Comparison of ENCODE assay signal across 14 cellular contexts in the genomic region with DNA sequence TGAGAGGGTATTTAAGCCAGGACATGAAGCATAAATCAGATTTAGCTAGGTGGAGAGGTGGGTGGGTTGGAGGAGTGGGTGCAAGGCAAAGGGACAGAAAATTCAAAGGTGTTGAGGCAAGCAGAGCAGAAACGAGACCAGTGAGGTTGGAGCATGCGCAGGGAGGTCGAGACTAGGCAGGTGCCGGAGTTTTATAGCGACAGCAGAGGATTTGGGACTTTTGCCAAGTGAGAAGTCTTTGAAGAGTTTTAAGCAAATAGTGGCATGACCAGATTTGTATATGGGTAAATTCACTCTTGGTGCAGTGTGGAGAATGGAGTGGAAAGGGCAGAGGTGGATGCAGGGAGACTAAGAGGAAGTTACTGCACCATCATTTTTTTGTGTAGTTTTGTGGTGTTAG.
DNase-seq lines count a peak whose midpoint lies in the region; ATAC-seq and TF ChIP-seq lines count a peak whose summit lies in the region.
"Had no signal": no experiment of that assay in that cellular context is flagged by ENCODE, and none has a peak within 500 bp of the region (broad histone marks: within the 10 kb centered on the region; RNA-seq: fewer than 3 reads in every experiment).

No MANE protein-coding gene starts in this region.

- peak overlapping the region; percentile 21; the same call in 1 of the 2 replicates for H3K4me3 ChIP-seq in Karpas-422 (ENCODE audit: low read length)
- H3K4me3 ChIP-seq: SK-N-MC, thoracic aorta had no signal

- DNase-seq in activated CD4-positive, alpha-beta T cell treated with anti-CD3 and anti-CD28 coated beads, Interleukin-2, amount 10 ng/mL, durations not matched to agents 24 days and 14 days = no peak
- no peak for DNase-seq in activated CD4-positive, alpha-beta T cell treated with anti-CD3 and anti-CD28 coated beads, Interleukin-2, amount 50 U/mL, for 48 hours
- DNase-seq in Karpas-422 = peak; percentile 93
- DNase-seq in chondrocyte (ENCODE audit: low spot score) = no peak
- no peak for DNase-seq in stimulated activated naive B cell treated with anti-CD40 and anti-IgM and Interleukin-4, amounts not matched to agents 10 μg/mL and 1 μg/mL and 100 μg/mL, for 72 hours
- DNase-seq in T-helper 1 cell = no peak
- no peak for DNase-seq in immature natural killer cell
- DNase-seq in activated effector memory CD4-positive, alpha-beta T cell treated with Interleukin-2 at 50 U/mL for 16 hours = no peak
- DNase-seq: amniotic stem cell, head of caudate nucleus, WERI-Rb-1 had no signal

- peak overlapping the region; percentile 17 for H3K27ac Mint-ChIP-seq in activated CD4-positive, alpha-beta T cell treated with anti-CD3 and anti-CD28 coated beads, Interleukin-2, amount 10 ng/mL, durations not matched to agents 24 days and 14 days
- peak overlapping the region; percentile 10 for H3K27ac Mint-ChIP-seq in chondrocyte (ENCODE audit: unreplicated experiment)
- H3K27ac Mint-ChIP-seq in stimulated activated naive B cell treated with anti-CD40 and anti-IgM and Interleukin-4, amounts not matched to agents 10 μg/mL and 1 μg/mL and 100 μg/mL, for 72 hours = peak overlapping the region; percentile 84
- no peak overlapping the region for H3K27ac Mint-ChIP-seq in immature natural killer cell

- peak overlapping the region; percentile 83 for H3K27ac ChIP-seq in Karpas-422 (ENCODE audit: low read length)
- H3K27ac ChIP-seq: parathyroid adenoma, SK-N-MC, thoracic aorta, WERI-Rb-1 had no signal

- H3K4me3 Mint-ChIP-seq in activated CD4-positive, alpha-beta T cell treated with anti-CD3 and anti-CD28 coated beads, Interleukin-2, amount 10 ng/mL, durations not matched to agents 24 days and 14 days = no peak overlapping the region
- H3K4me3 Mint-ChIP-seq in chondrocyte (ENCODE audit: unreplicated experiment) (no peak overlapping the region), immature natural killer cell (no peak overlapping the region)
- H3K4me3 Mint-ChIP-seq in stimulated activated naive B cell treated with anti-CD40 and anti-IgM and Interleukin-4, amounts not matched to agents 10 μg/mL and 1 μg/mL and 100 μg/mL, for 72 hours = no peak overlapping the region

- ATAC-seq in stimulated activated naive B cell treated with anti-CD40 and anti-IgM and Interleukin-4, amounts not matched to agents 10 μg/mL and 1 μg/mL and 100 μg/mL, for 72 hours (replicated peaks) = no peak

- peaks cover 88% of the 10 kb centered on the region for H3K4me1 ChIP-seq in Karpas-422 (ENCODE audit: low read length)
- H3K4me1 ChIP-seq: parathyroid adenoma had no signal

- no peaks in the 10 kb centered on the region for H3K9me3 ChIP-seq in Karpas-422 (ENCODE audit: low read length)
- H3K9me3 ChIP-seq: thoracic aorta had no signal

- H3K36me3 ChIP-seq in Karpas-422 (ENCODE audit: insufficient read depth, low read length) = no peaks in the 10 kb centered on the region; the same call in 1 of the 2 replicates
- H3K36me3 ChIP-seq: WERI-Rb-1 had no signal

- peak overlapping the region; percentile 43 for H3K9ac ChIP-seq in Karpas-422 (ENCODE audit: low read length)
- H3K9ac ChIP-seq: parathyroid adenoma had no signal

- H3K27me3 Mint-ChIP-seq in activated CD4-positive, alpha-beta T cell treated with anti-CD3 and anti-CD28 coated beads, Interleukin-2, amount 10 ng/mL, durations not matched to agents 24 days and 14 days = no peaks in the 10 kb centered on the region
- no peaks in the 10 kb centered on the region for H3K27me3 Mint-ChIP-seq in chondrocyte (ENCODE audit: low read depth)
- H3K27me3 Mint-ChIP-seq in stimulated activated naive B cell treated with anti-CD40 and anti-IgM and Interleukin-4, amounts not matched to agents 10 μg/mL and 1 μg/mL and 100 μg/mL, for 72 hours = no peaks in the 10 kb centered on the region
- peaks cover 0 to 7% (median 2%) of the 10 kb centered on the region in 3 donors for H3K27me3 Mint-ChIP-seq in immature natural killer cell (ENCODE audit: low read depth in 3 of 3)

- intact Hi-C loops in activated CD4-positive, alpha-beta T cell treated with anti-CD3 and anti-CD28 coated beads, Interleukin-2, amount 10 ng/mL, durations not matched to agents 24 days and 14 days (cut with micrococcal nuclease) = no loop called here

- peaks cover 14% of the 10 kb centered on the region for H3K36me3 Mint-ChIP-seq in activated CD4-positive, alpha-beta T cell treated with anti-CD3 and anti-CD28 coated beads, Interleukin-2, amount 10 ng/mL, durations not matched to agents 24 days and 14 days (ENCODE audit: low read depth)
- H3K36me3 Mint-ChIP-seq in chondrocyte (ENCODE audit: low read depth) (peaks cover 2% of the 10 kb centered on the region), immature natural killer cell (peaks cover 0 to 11% (median 7%) of the 10 kb centered on the region in 3 donors)
- H3K36me3 Mint-ChIP-seq in stimulated activated naive B cell treated with anti-CD40 and anti-IgM and Interleukin-4, amounts not matched to agents 10 μg/mL and 1 μg/mL and 100 μg/mL, for 72 hours = peaks cover 13 to 34% of the 10 kb centered on the region in 2 donors

- 0 out of 2 replicates have a peak, but pooled peaks cover 2% of the 10 kb centered on the region for H3K79me2 ChIP-seq in Karpas-422 (ENCODE audit: low read length)
- H3K79me2 ChIP-seq: parathyroid adenoma had no signal

- H3K4me1 Mint-ChIP-seq in activated CD4-positive, alpha-beta T cell treated with anti-CD3 and anti-CD28 coated beads, Interleukin-2, amount 10 ng/mL, durations not matched to agents 24 days and 14 days = peaks cover 34% of the 10 kb centered on the region
- H3K4me1 Mint-ChIP-seq in chondrocyte (ENCODE audit: low read depth) (peaks cover 14% of the 10 kb centered on the region), immature natural killer cell (peaks cover 41 to 68% of the 10 kb centered on the region in 2 donors)
- H3K4me1 Mint-ChIP-seq in stimulated activated naive B cell treated with anti-CD40 and anti-IgM and Interleukin-4, amounts not matched to agents 10 μg/mL and 1 μg/mL and 100 μg/mL, for 72 hours = peaks cover 42 to 70% of the 10 kb centered on the region in 2 donors

- peak overlapping the region; percentile 58 for H3K4me2 ChIP-seq in Karpas-422 (ENCODE audit: low read depth, low read length, poor library complexity, severe bottlenecking)

- H3K9me3 Mint-ChIP-seq in activated CD4-positive, alpha-beta T cell treated with anti-CD3 and anti-CD28 coated beads, Interleukin-2, amount 10 ng/mL, durations not matched to agents 24 days and 14 days = no peaks in the 10 kb centered on the region
- no peaks in the 10 kb centered on the region for H3K9me3 Mint-ChIP-seq in chondrocyte (ENCODE audit: low read depth)
- peaks cover 0 to 2% of the 10 kb centered on the region in 2 donors for H3K9me3 Mint-ChIP-seq in stimulated activated naive B cell treated with anti-CD40 and anti-IgM and Interleukin-4, amounts not matched to agents 10 μg/mL and 1 μg/mL and 100 μg/mL, for 72 hours
- H3K9me3 Mint-ChIP-seq in immature natural killer cell = no peaks in the 10 kb centered on the region

- H3K9me2 ChIP-seq in Karpas-422 (replicated peaks; ENCODE audit: insufficient read depth, low read length) = no peaks in the 10 kb centered on the region

- H3K27me3 ChIP-seq in Karpas-422 (ENCODE audit: low read length) = no peaks in the 10 kb centered on the region

- H2AFZ ChIP-seq in Karpas-422 (ENCODE audit: low read length) = no peak overlapping the region
- H2AFZ ChIP-seq: parathyroid adenoma had no signal

- no peak for TF ChIP-seq CTCF in chondrocyte (IDR thresholded peaks at IDR 0.05)

- no peaks in the 10 kb centered on the region for H4K20me1 ChIP-seq in Karpas-422 (ENCODE audit: insufficient read depth, low read depth, low read length)

Comparison
In these comparisons a context has a peak if more than half of its experiments do, and no peak if none do; other contexts are left out.
1. H3K27ac Mint-ChIP-seq: peak in activated CD4-positive, alpha-beta T cell treated with anti-CD3 and anti-CD28 coated beads, Interleukin-2, amount 10 ng/mL, durations not matched to agents 24 days and 14 days (single experiment), chondrocyte (single experiment) and stimulated activated naive B cell treated with anti-CD40 and anti-IgM and Interleukin-4, amounts not matched to agents 10 μg/mL and 1 μg/mL and 100 μg/mL, for 72 hours (single experiment); none in immature natural killer cell (0 of 6).